13 cellular contexts compared by ENCODE assay signal in genomic region chr4:77006753-77007355, GRCh38. TPM values are rescaled to one million over a fixed set of nuclear protein-coding genes. Genes with fewer than 3 reads are reported as not detected.
DNase-seq lines count a peak whose midpoint lies in the region; ATAC-seq, FAIRE-seq and TF ChIP-seq lines count a peak whose summit lies in the region.
"Had no signal": no experiment of that assay in that cellular context is flagged by ENCODE, and none has a peak within 500 bp of the region (broad histone marks: within the 10 kb centered on the region; RNA-seq: fewer than 3 reads in every experiment).

No MANE protein-coding gene starts in this region.

- H3K4me1 Mint-ChIP-seq in chondrocyte (ENCODE audit: low read depth): peaks cover 95% of the 10 kb centered on the region

- no CpG with 5 or more reads among the region's 4 CpGs for WGBS in trophoblast cell (ENCODE audit: extremely low coverage, insufficient coverage, insufficient read length)

- H3K79me1 ChIP-seq in trophoblast cell (ENCODE audit: low read length): peaks cover 8% of the 10 kb centered on the region

- peaks cover 10 to 20% of the 10 kb centered on the region in 2 experiments for H3K4me1 ChIP-seq in trophoblast cell (ENCODE audit: control insufficient read depth in 1 of 2, insufficient read depth in 2 of 2, low read length in 2 of 2)

- H3K36me3 ChIP-seq in trophoblast cell (ENCODE audit: control insufficient read depth in 1 of 2, insufficient read depth in 2 of 2, low read length in 2 of 2): peaks cover 7 to 19% of the 10 kb centered on the region in 2 experiments

- TF ChIP-seq CTCF in chondrocyte (IDR thresholded peaks at IDR 0.05): no peak

- H2BK120ac ChIP-seq in trophoblast cell (ENCODE audit: insufficient read depth, low read length, poor library complexity): no peak overlapping the region

- no peak overlapping the region for H2AFZ ChIP-seq in trophoblast cell (ENCODE audit: insufficient read depth, low read length, poor library complexity)

- H3K27me3 Mint-ChIP-seq in chondrocyte (ENCODE audit: low read depth): no peaks in the 10 kb centered on the region
- H3K27me3 Mint-ChIP-seq: memory B cell had no signal

- no peak overlapping the region for H3K9ac ChIP-seq in trophoblast cell (ENCODE audit: low read length)

- DNase-seq in chondrocyte (ENCODE audit: low spot score) (no peak), trophoblast cell (no peak), GM19239 (ENCODE audit: insufficient read length, low spot score) (no peak), LoVo (ENCODE audit: low spot score) (no peak)
- no peak for DNase-seq in activated CD4-positive, alpha-beta T cell treated with anti-CD3 and anti-CD28 coated beads for 1 hour
- DNase-seq: NCI-H1436 treated with DMSO at 0.1 percent for 48 hours, Peyer's patch, substantia nigra had no signal

- no peaks in the 10 kb centered on the region for H3K9me3 Mint-ChIP-seq in chondrocyte (ENCODE audit: low read depth)
- H3K9me3 Mint-ChIP-seq: memory B cell had no signal

- ATAC-seq in GM18858 (IDR thresholded peaks at IDR 0.05; ENCODE audit: unreplicated experiment) (peak; percentile 12), HG02759 (IDR thresholded peaks at IDR 0.05; ENCODE audit: unreplicated experiment) (peak; percentile 17), HG03520 (IDR thresholded peaks at IDR 0.05; ENCODE audit: unreplicated experiment) (no peak)

- no peak for FAIRE-seq in GM19239 (lab: Jason Lieb, UNC)
- FAIRE-seq: G401.6 had no signal

- no peak overlapping the region for H3K14ac ChIP-seq in trophoblast cell (ENCODE audit: low read length)

- no peaks in the 10 kb centered on the region for H3K9me3 ChIP-seq in trophoblast cell (ENCODE audit: insufficient read depth, low read depth, low read length)
- H3K9me3 ChIP-seq: Peyer's patch had no signal

- no peak overlapping the region for H3K4me3 Mint-ChIP-seq in chondrocyte (ENCODE audit: unreplicated experiment)
- H3K4me3 Mint-ChIP-seq: memory B cell had no signal

- no peak overlapping the region for H3K23ac ChIP-seq in trophoblast cell (ENCODE audit: low read length)

- no peak overlapping the region for H2BK12ac ChIP-seq in trophoblast cell (ENCODE audit: low read length)

- H3K18ac ChIP-seq in trophoblast cell (ENCODE audit: low read length): no peak overlapping the region

- peaks cover 57% of the 10 kb centered on the region for H3K36me3 Mint-ChIP-seq in chondrocyte (ENCODE audit: low read depth)

- peak overlapping the region; percentile 90 for H3K27ac Mint-ChIP-seq in chondrocyte (ENCODE audit: unreplicated experiment)
- H3K27ac Mint-ChIP-seq: memory B cell had no signal

- H2BK5ac ChIP-seq in trophoblast cell (ENCODE audit: low read depth, low read length, poor library complexity): peak overlapping the region; percentile 2

- no peak overlapping the region for H3K4me2 ChIP-seq in trophoblast cell (ENCODE audit: low read length)

- H3K27me3 ChIP-seq in trophoblast cell (ENCODE audit: insufficient read depth, low read length): no peaks in the 10 kb centered on the region
- H3K27me3 ChIP-seq: Peyer's patch had no signal

- H2AK5ac ChIP-seq in trophoblast cell (ENCODE audit: low read length): no peak overlapping the region

- H3K79me2 ChIP-seq in trophoblast cell (ENCODE audit: control insufficient read depth, insufficient read depth, low read length, poor library complexity): no peaks in the 10 kb centered on the region

- no peak overlapping the region for H3K4ac ChIP-seq in trophoblast cell (ENCODE audit: low read depth, low read length)

- no peak overlapping the region for H4K12ac ChIP-seq in trophoblast cell (ENCODE audit: low read depth, low read length)

- no peak overlapping the region for H3K4me3 ChIP-seq in trophoblast cell (ENCODE audit: low read depth, low read length)
- H3K4me3 ChIP-seq: Peyer's patch had no signal

- H3K27ac ChIP-seq in trophoblast cell (ENCODE audit: low read depth, low read length): peak overlapping the region; percentile 58

- H4K91ac ChIP-seq in trophoblast cell (ENCODE audit: low read depth, low read length): no peak overlapping the region

- no peak overlapping the region for H4K8ac ChIP-seq in trophoblast cell (ENCODE audit: low read depth, low read length)

RNA-seq across cellular contexts. Expression of gene SEPTIN11, which starts 57.3 kb away (rescaled TPM):
- 643 to 720 TPM (median 718 TPM) in 3 replicates for total RNA-seq in chondrocyte
- polyA plus RNA-seq in trophoblast cell (2013): 151 and 154 TPM in 2 replicates
